ENCODE assay signal across 28 cellular contexts in the genomic region with DNA sequence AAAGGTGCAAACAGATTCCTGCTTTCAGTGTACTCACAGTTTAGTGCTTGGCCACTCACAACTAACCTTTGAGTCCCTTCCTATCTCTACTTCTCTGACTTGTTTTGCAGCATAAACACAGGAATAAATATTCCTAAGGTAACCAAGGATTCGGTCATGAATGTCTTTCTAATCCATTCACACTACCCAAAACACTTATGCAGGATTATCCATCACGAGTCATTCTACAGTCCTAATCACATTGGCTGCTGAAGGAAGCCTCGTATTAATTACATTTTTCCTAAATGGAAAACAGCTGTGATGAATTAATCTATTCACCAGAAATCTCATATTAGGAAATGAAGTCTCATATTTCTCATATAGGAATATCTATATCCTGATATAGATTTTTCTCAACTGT. TPM values are rescaled to one million over a fixed set of nuclear protein-coding genes. Genes with fewer than 3 reads are reported as not detected.
"Had no signal": no experiment of that assay in that cellular context is flagged by ENCODE, and none has a peak within 500 bp of the region (broad histone marks: within the 10 kb centered on the region; RNA-seq: fewer than 3 reads in every experiment).

No MANE protein-coding gene starts in this region.

- H3K36me3 Mint-ChIP-seq: activated naive CD4-positive, alpha-beta T cell treated with anti-CD3 and anti-CD28 coated beads, Interleukin-2, amount 10 ng/mL, durations not matched to agents 7 days and 5 days; neural progenitor cell had no signal

- H3K4me3 Mint-ChIP-seq: activated CD4-positive, alpha-beta T cell treated with anti-CD3 and anti-CD28 coated beads, Interleukin-2, amount 10 ng/mL, durations not matched to agents 24 days and 14 days; activated naive CD4-positive, alpha-beta T cell treated with anti-CD3 and anti-CD28 coated beads, Interleukin-2, amount 10 ng/mL, durations not matched to agents 7 days and 5 days; activated naive CD8-positive, alpha-beta T cell treated with anti-CD3 and anti-CD28 coated beads, Interleukin-2, amount 50 U/mL, for 24 hours; brain; naive thymus-derived CD4-positive, alpha-beta T cell; neural progenitor cell had no signal

- H3K4me2 ChIP-seq: neural progenitor cell had no signal

- H3K9me3 ChIP-seq: ovary, psoas muscle, thyroid gland had no signal

- H3K36me3 ChIP-seq: neural progenitor cell, ovary, thyroid gland had no signal

- H2AFZ ChIP-seq: neural progenitor cell had no signal

- H3K27me3 Mint-ChIP-seq: activated naive CD4-positive, alpha-beta T cell treated with anti-CD3 and anti-CD28 coated beads, Interleukin-2, amount 10 ng/mL, durations not matched to agents 7 days and 5 days; activated naive CD8-positive, alpha-beta T cell treated with anti-CD3 and anti-CD28 coated beads, Interleukin-2, amount 50 U/mL, for 24 hours had no signal

- H3K27me3 ChIP-seq: neural progenitor cell, ovary, thyroid gland had no signal

- H3K4me1 ChIP-seq: thyroid gland had no signal

- H3K4me3 ChIP-seq: coronary artery, neural progenitor cell, ovary, psoas muscle, thyroid gland had no signal

- H3K9ac ChIP-seq: neural progenitor cell had no signal

- H3K27ac ChIP-seq: coronary artery, neural progenitor cell, ovary, psoas muscle, thyroid gland had no signal

- H3K9me3 Mint-ChIP-seq: activated naive CD4-positive, alpha-beta T cell treated with anti-CD3 and anti-CD28 coated beads, Interleukin-2, amount 10 ng/mL, durations not matched to agents 7 days and 5 days; neural progenitor cell had no signal

- H3K27ac Mint-ChIP-seq: activated CD4-positive, alpha-beta T cell treated with anti-CD3 and anti-CD28 coated beads, Interleukin-2, amount 10 ng/mL, durations not matched to agents 24 days and 14 days; activated naive CD4-positive, alpha-beta T cell treated with anti-CD3 and anti-CD28 coated beads, Interleukin-2, amount 10 ng/mL, durations not matched to agents 7 days and 5 days; activated naive CD8-positive, alpha-beta T cell treated with anti-CD3 and anti-CD28 coated beads, Interleukin-2, amount 50 U/mL, for 24 hours; brain; naive thymus-derived CD4-positive, alpha-beta T cell; neural progenitor cell had no signal

- DNase-seq: activated CD8-positive, alpha-beta memory T cell treated with anti-CD3 and anti-CD28 coated beads for 24 hours; activated CD8-positive, alpha-beta memory T cell treated with anti-CD3 and anti-CD28 coated beads, Interleukin-2, amount 50 U/mL, for 48 hours; activated effector memory CD4-positive, alpha-beta T cell treated with Interleukin-2 at 50 U/mL for 16 hours; activated naive CD4-positive, alpha-beta T cell treated with anti-CD3 and anti-CD28 coated beads, Interleukin-2, amount 10 ng/mL, durations not matched to agents 7 days and 5 days; activated naive CD8-positive, alpha-beta T cell treated with anti-CD3 and anti-CD28 coated beads, Interleukin-2, amount 50 U/mL, for 24 hours; activated T-cell treated with anti-CD3 and anti-CD28 coated beads, Interleukin-2, amount 50 U/mL, for 48 hours; anterior cingulate cortex; mesenchymal stem cell; naive thymus-derived CD4-positive, alpha-beta T cell; ovary; psoas muscle; right cardiac atrium; stimulated activated CD4-positive, alpha-beta T cell treated with anti-CD3 and anti-CD28 coated beads, Interleukin-2, amount 100 ng/mL, for 24 hours; stimulated activated naive CD4-positive, alpha-beta T cell treated with Interleukin-2 at 50 U/mL for 16 hours; T1000; thyroid gland had no signal

RNA-seq across cellular contexts. Expression of a gene that starts 45.2 kb away (rescaled TPM):
- total RNA-seq: activated CD4-positive, alpha-beta T cell treated with anti-CD3 and anti-CD28 coated beads, Interleukin-2, amount 10 ng/mL, durations not matched to agents 24 days and 14 days; esophagus mucosa; fibroblast of villous mesenchyme; glomerular endothelial cell; lower leg skin; mucosa of gallbladder; naive thymus-derived CD4-positive, alpha-beta T cell; ovary; psoas muscle; right cardiac atrium; skeletal muscle tissue; subcutaneous adipose tissue; ureter had no signal
- polyA plus RNA-seq: ovary, psoas muscle, right cardiac atrium had no signal
